In the genomic region with DNA sequence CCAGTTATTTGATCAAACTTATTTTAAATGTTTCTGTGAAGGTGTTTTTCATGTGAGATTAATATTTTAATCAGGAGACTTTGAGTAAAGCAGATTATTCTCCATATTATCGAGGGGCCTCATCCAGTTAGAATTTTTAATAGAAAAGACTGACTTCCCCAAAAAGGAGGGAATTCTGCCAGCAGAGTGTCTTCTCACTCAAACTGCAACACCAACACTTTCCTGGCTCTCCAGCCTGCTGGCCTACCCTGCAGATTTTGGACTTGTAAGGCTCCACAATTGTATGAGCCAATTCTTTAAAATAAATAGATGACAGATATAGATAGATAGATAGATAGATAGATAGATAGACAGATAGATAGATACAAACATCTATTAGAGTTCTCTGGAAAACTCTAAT, we compare ENCODE assay signal across 16 cellular contexts.
DNase-seq lines count a peak whose midpoint lies in the region; ATAC-seq lines count a peak whose summit lies in the region.
"Had no signal": no experiment of that assay in that cellular context is flagged by ENCODE, and none has a peak within 500 bp of the region (broad histone marks: within the 10 kb centered on the region; RNA-seq: fewer than 3 reads in every experiment).

No MANE protein-coding gene starts in this region.

- peak overlapping the region; percentile 41 for H3K27ac ChIP-seq in caudate nucleus (ENCODE audit: low read depth, low read length)
- H3K27ac ChIP-seq: A549 had no signal

- DNase-seq in caudate nucleus (lab: John Stamatoyannopoulos, UW) (peak in 1 of 61 donors; percentile 6), midbrain (lab: John Stamatoyannopoulos, UW) (peak; percentile 21), superior temporal gyrus (ENCODE audit: extremely low spot score) (peak; percentile 60)
- DNase-seq in activated naive CD4-positive, alpha-beta T cell (lab: John Stamatoyannopoulos, UW) = no peak
- DNase-seq: 8988T; Calu3; CD4-positive, alpha-beta memory T cell; COR-L47; DMS53; DMS79 treated with DMSO at 0.1 percent for 48 hours; GF-D8; H9 had no signal

- ATAC-seq in HG03469 (IDR thresholded peaks at IDR 0.05; ENCODE audit: unreplicated experiment) (no peak), HG02571 (IDR thresholded peaks at IDR 0.05; ENCODE audit: unreplicated experiment) (no peak)
- ATAC-seq: A549, GM23338 had no signal

Comparison
In these comparisons a context has a peak if more than half of its experiments do, and no peak if none do; other contexts are left out.
1. DNase-seq: peak in midbrain (single experiment) and superior temporal gyrus (single experiment); none in activated naive CD4-positive, alpha-beta T cell (0 of 4).